ENCODE assay signal across 9 cellular contexts in the genomic region with DNA sequence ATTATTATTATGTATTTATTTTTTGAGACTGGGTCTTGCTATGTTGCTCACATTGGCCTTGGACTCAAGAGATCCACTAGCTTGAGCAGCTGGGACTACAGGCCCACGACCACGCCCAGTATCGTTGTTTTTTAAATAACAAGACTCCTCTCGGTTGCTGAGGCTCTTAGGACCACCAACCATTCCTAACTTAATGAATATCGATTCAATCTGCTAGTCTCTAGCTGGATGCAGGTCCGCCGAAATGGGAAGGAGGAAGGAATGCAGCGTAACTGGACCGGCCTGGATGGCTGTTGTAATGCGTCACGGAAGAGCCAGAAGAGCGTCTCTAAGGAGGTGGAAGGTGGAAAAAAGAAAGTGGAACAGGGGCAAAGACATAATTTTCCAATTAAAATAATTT. TPM values are rescaled to one million over a fixed set of nuclear protein-coding genes. Genes with fewer than 3 reads are reported as not detected.
A peak's percentile ranks its signal among the peaks of the same experiment; 100 is the strongest.
DNase-seq lines count a peak whose midpoint lies in the region; ATAC-seq, FAIRE-seq and TF ChIP-seq lines count a peak whose summit lies in the region.
"Had no signal": no experiment of that assay in that cellular context is flagged by ENCODE, and none has a peak within 500 bp of the region (broad histone marks: within the 10 kb centered on the region; RNA-seq: fewer than 3 reads in every experiment).

No MANE protein-coding gene starts in this region.

- H3K4me1 ChIP-seq in BE2C = peaks cover 47% of the 10 kb centered on the region

- H3K27me3 Mint-ChIP-seq in naive thymus-derived CD8-positive, alpha-beta T cell = peaks cover 0 to 6% (median 0%) of the 10 kb centered on the region in 5 donors

- H3K9me3 Mint-ChIP-seq in naive thymus-derived CD8-positive, alpha-beta T cell = peaks cover 0 to 2% (median 0%) of the 10 kb centered on the region in 9 donors

- ATAC-seq in naive thymus-derived CD8-positive, alpha-beta T cell = no peak

- no peaks in the 10 kb centered on the region for H3K9me3 ChIP-seq in BE2C

- no peak for FAIRE-seq in urothelium cell line (lab: Jason Lieb, UNC)

- no peak for TF ChIP-seq CTCF in BJ (IDR thresholded peaks at IDR 0.05; ENCODE audit: insufficient read depth, low read depth, low read length)
- TF ChIP-seq CTCF in BE2C (IDR thresholded peaks at IDR 0.05; ENCODE audit: low read depth, low read length) = no peak

- H3K27me3 ChIP-seq in BJ (ENCODE audit: control insufficient read depth, insufficient read depth, low read length) (no peaks in the 10 kb centered on the region), BE2C (no peaks in the 10 kb centered on the region)

- H3K36me3 ChIP-seq in BJ (ENCODE audit: control insufficient read depth, insufficient read depth, low read length) (peaks cover 10% of the 10 kb centered on the region), BE2C (peaks cover 23% of the 10 kb centered on the region)

- DNase-seq in BJ (ENCODE audit: low read depth) (no peak), LHCN-M2 (ENCODE audit: low read depth) (peak; percentile 56), dermis blood vessel endothelial cell (peak; percentile 53), BE2C (no peak), NCI-H2107 treated with DMSO at 0.1 percent for 48 hours (lab: John Stamatoyannopoulos, UW; ENCODE audit: unreplicated experiment) (no peak), NOMO-1 treated with DMSO at 0.1 percent for 48 hours (lab: John Stamatoyannopoulos, UW; ENCODE audit: unreplicated experiment) (no peak), urothelium cell line (ENCODE audit: low spot score) (no peak)
- DNase-seq in naive thymus-derived CD8-positive, alpha-beta T cell = no peak
- DNase-seq: posterior cingulate gyrus had no signal

- H3K36me3 Mint-ChIP-seq in naive thymus-derived CD8-positive, alpha-beta T cell = no peaks in the 10 kb centered on the region

- H3K4me3 Mint-ChIP-seq in naive thymus-derived CD8-positive, alpha-beta T cell = peak overlapping the region in 9 of 10 donors; percentile 6 to 95 (median 84)

- peaks cover 17 to 71% (median 22%) of the 10 kb centered on the region in 4 donors for H3K4me1 Mint-ChIP-seq in naive thymus-derived CD8-positive, alpha-beta T cell

- CTCF ChIA-PET in BJ (lab: Yijun Ruan, JAX) = interaction anchor here (0.7 to 1.1 kb wide), 3 partner anchors 34 to 69 kb away, joined by 3 to 5 read pairs (median 4); no protein-coding TSS in a partner anchor

- POLR2A ChIA-PET in BJ (lab: Charles Lee) = interaction anchor here (0.6 to 1.3 kb wide), 4 partner anchors 11 to 25 kb away, joined by 3 to 4 read pairs (median 4); no protein-coding TSS in a partner anchor
- POLR2A ChIA-PET in naive thymus-derived CD8-positive, alpha-beta T cell (lab: Charles Lee) = no interaction called here

- peak overlapping the region; percentile 98 for H3K4me3 ChIP-seq in BJ (ENCODE audit: low read depth, low read length)
- H3K4me3 ChIP-seq in BE2C (ENCODE audit: low read depth, low read length) = no peak overlapping the region; the same call in 1 of the 2 replicates

- peak overlapping the region in 3 of 10 donors; percentile 2 to 20 (median 9) for H3K27ac Mint-ChIP-seq in naive thymus-derived CD8-positive, alpha-beta T cell

RNA-seq across cellular contexts. Expression of gene ANXA2, which starts 1.7 kb away (rescaled TPM):
- polyA plus RNA-seq in BJ (2011; rRNA removed) = 5,886 and 6,474 TPM in 2 replicates
- 2,251 and 4,059 TPM in 2 replicates for polyA minus RNA-seq in BJ (2011; rRNA and poly(A)+ RNA removed)
- total RNA-seq in LHCN-M2 (2014; rRNA removed) (3,230 and 3,804 TPM in 2 replicates), dermis blood vessel endothelial cell (3,547 and 3,999 TPM in 2 replicates)
- polyA plus RNA-seq in LHCN-M2 (2012) = 7,075 TPM
- total RNA-seq in naive thymus-derived CD8-positive, alpha-beta T cell = 10 to 100 TPM; 19.7 to 19.8 TPM
- polyA plus RNA-seq in naive thymus-derived CD8-positive, alpha-beta T cell = 100 to 1,000 TPM in 1 of 3 donors, 10 to 100 TPM in 2; 12.2 to 159 (median 22.9) TPM
- polyA plus RNA-seq in BE2C (2012; ENCODE audit: insufficient read depth, insufficient read length, low read depth) = 333 TPM

Comparison
In these comparisons a context has a peak if more than half of its experiments do, and no peak if none do; other contexts are left out.
1. DNase-seq: peak in LHCN-M2 (single experiment) and dermis blood vessel endothelial cell (single experiment); none in BJ (single experiment), naive thymus-derived CD8-positive, alpha-beta T cell (0 of 10), BE2C (single experiment), NCI-H2107 treated with DMSO at 0.1 percent for 48 hours (single experiment), NOMO-1 treated with DMSO at 0.1 percent for 48 hours (single experiment) and urothelium cell line (single experiment).
2. RNA of gene ANXA2, which starts 1.7 kb away (total RNA-seq): 3,547 to 3,999 TPM in dermis blood vessel endothelial cell and 3,230 to 3,804 TPM in LHCN-M2; 19.7 to 19.8 TPM in naive thymus-derived CD8-positive, alpha-beta T cell; every median in the first group is over 100 times any median in the second.